8 cellular contexts compared by ENCODE assay signal in the genomic region with DNA sequence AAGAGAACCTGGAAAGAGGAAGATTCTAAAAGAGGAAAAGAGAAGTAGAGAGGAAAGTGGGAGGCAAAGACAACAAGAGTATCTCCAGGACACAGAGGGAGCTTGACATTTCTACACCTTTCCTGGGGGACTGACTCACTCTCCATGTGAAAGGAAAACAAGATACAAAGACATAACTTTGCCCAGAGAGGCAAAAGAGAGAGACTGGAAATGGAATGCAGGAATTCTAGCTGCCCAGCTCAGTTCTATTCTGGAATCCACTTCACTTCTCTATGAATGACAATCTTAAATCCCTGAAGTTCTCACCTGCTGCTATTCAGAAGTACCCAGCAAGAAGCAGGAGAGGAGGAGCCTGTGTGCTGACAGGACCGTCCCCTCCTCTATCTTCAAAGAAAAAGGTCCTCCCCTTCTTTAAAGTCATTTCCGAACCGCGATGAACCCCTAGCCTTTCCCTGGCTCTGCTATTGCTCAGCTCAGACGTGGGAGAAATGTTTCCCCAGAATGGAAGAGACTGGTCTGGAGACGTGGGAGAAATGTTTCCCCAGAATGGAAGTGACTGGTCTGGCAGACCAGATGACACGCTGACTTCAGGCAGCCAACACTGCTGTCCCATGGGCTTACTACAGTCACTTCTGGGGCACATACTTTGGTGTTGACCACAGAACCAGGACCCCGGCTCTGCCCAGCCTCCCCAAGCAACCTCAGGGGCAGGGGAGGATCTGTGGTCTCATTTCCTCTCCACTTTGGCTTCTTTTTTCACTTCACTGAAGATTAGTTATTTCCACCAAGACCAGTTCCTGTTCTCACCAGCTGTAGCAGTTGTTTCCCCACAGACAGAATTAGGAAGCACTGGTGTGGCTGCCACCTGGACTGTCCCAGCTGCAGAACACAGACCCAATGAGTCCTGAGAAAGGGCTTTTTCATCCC. TPM values are rescaled to one million over a fixed set of nuclear protein-coding genes. Genes with fewer than 3 reads are reported as not detected.
A peak's percentile ranks its signal among the peaks of the same experiment; 100 is the strongest.
DNase-seq lines count a peak whose midpoint lies in the region; ATAC-seq and TF ChIP-seq lines count a peak whose summit lies in the region.

No MANE protein-coding gene starts in this region.

- TF ChIP-seq POLR2A in heart left ventricle (IDR thresholded peaks at IDR 0.05) = no peak

- H3K27me3 Mint-ChIP-seq in activated T-helper 1 cell treated with anti-CD3 and anti-CD28 coated beads, Interleukin-12 subunit alpha, Interleukin-12 subunit beta, Interleukin-2, Interleukin-4 antibody, amounts not matched to agents 30 ng/mL and 10 ng/mL and 1 ng/mL, durations not matched to agents 14 hours and 24 hours and 36 hours (ENCODE audit: insufficient read depth) = peaks cover 2% of the 10 kb centered on the region

- H3K9me3 ChIP-seq in HAP-1 = no peaks in the 10 kb centered on the region
- no peaks in the 10 kb centered on the region for H3K9me3 ChIP-seq in heart left ventricle

- H3K27me3 ChIP-seq in HAP-1 (ENCODE audit: low read depth) = no peaks in the 10 kb centered on the region
- H3K27me3 ChIP-seq in heart left ventricle = no peaks in the 10 kb centered on the region

- in situ Hi-C loops in HAP-1 (cut with MboI; ENCODE audit: low sequenced_read_pairs) = no loop called here

- peaks cover 12% of the 10 kb centered on the region for H3K4me1 ChIP-seq in HAP-1
- peaks cover 3 to 90% (median 64%) of the 10 kb centered on the region in 12 donors for H3K4me1 ChIP-seq in heart left ventricle

- no peak overlapping the region for H3K4me3 ChIP-seq in HAP-1
- H3K4me3 ChIP-seq in heart left ventricle = peak overlapping the region in 6 of 12 donors; percentile 0 to 38 (median 22)

- peak; percentile 39 to 65 for DNase-seq in HAP-1 (ENCODE audit: low spot score in 2 of 2)
- peak; percentile 83 for DNase-seq in M059J (ENCODE audit: low read depth)
- DNase-seq in activated T-helper 1 cell treated with anti-CD3 and anti-CD28 coated beads, Interleukin-12 subunit alpha, Interleukin-12 subunit beta, Interleukin-2, Interleukin-4 antibody, amounts not matched to agents 30 ng/mL and 10 ng/mL and 1 ng/mL, durations not matched to agents 14 hours and 24 hours and 36 hours (ENCODE audit: low spot score) = peak; percentile 21
- DNase-seq in heart left ventricle = peak in 4 of 5 donors; percentile 40 to 66 (median 50)
- DNase-seq in sciatic nerve (ENCODE audit: low spot score) = no peak
- no peak for DNase-seq in amniotic stem cell (lab: John Stamatoyannopoulos, UW)
- no peak for DNase-seq in NCI-H1417 treated with DMSO at 0.1 percent for 48 hours (lab: John Stamatoyannopoulos, UW)

- H3K27ac Mint-ChIP-seq in activated T-helper 1 cell treated with anti-CD3 and anti-CD28 coated beads, Interleukin-12 subunit alpha, Interleukin-12 subunit beta, Interleukin-2, Interleukin-4 antibody, amounts not matched to agents 30 ng/mL and 10 ng/mL and 1 ng/mL, durations not matched to agents 14 hours and 24 hours and 36 hours = peak overlapping the region; percentile 83

- intact Hi-C loops in activated T-helper 1 cell treated with anti-CD3 and anti-CD28 coated beads, Interleukin-12 subunit alpha, Interleukin-12 subunit beta, Interleukin-2, Interleukin-4 antibody, amounts not matched to agents 30 ng/mL and 10 ng/mL and 1 ng/mL, durations not matched to agents 14 hours and 24 hours and 36 hours (cut with micrococcal nuclease) = loop anchor here (1.0 to 2.0 kb wide), 6 partner anchors 8 to 54 kb away; partner anchors contain the start of genes FMNL3 and TMBIM6
- intact Hi-C loops in heart left ventricle (cut with DNase I) = no loop called here
- intact Hi-C loops in sciatic nerve (cut with DNase I) = no loop called here

- ATAC-seq in GM18502 (IDR thresholded peaks at IDR 0.05; ENCODE audit: poor library complexity, unreplicated experiment) (peak; percentile 72), heart left ventricle (peak; percentile 75 to 84 (median 80)), sciatic nerve (peak; percentile 79)

- peak overlapping the region; percentile 67 for H3K4me3 Mint-ChIP-seq in activated T-helper 1 cell treated with anti-CD3 and anti-CD28 coated beads, Interleukin-12 subunit alpha, Interleukin-12 subunit beta, Interleukin-2, Interleukin-4 antibody, amounts not matched to agents 30 ng/mL and 10 ng/mL and 1 ng/mL, durations not matched to agents 14 hours and 24 hours and 36 hours

- H3K36me3 ChIP-seq in HAP-1 (replicated peaks) = no peaks in the 10 kb centered on the region
- H3K36me3 ChIP-seq in heart left ventricle = peaks cover 0 to 5% (median 0%) of the 10 kb centered on the region in 9 donors

- peak overlapping the region in 11 of 12 donors; percentile 36 to 81 (median 65) for H3K27ac ChIP-seq in heart left ventricle

- no peak for TF ChIP-seq CTCF in heart left ventricle (IDR thresholded peaks at IDR 0.05)

- peaks cover 61% of the 10 kb centered on the region for H3K4me1 Mint-ChIP-seq in activated T-helper 1 cell treated with anti-CD3 and anti-CD28 coated beads, Interleukin-12 subunit alpha, Interleukin-12 subunit beta, Interleukin-2, Interleukin-4 antibody, amounts not matched to agents 30 ng/mL and 10 ng/mL and 1 ng/mL, durations not matched to agents 14 hours and 24 hours and 36 hours (ENCODE audit: low read depth)

- no peaks in the 10 kb centered on the region for H3K9me3 Mint-ChIP-seq in activated T-helper 1 cell treated with anti-CD3 and anti-CD28 coated beads, Interleukin-12 subunit alpha, Interleukin-12 subunit beta, Interleukin-2, Interleukin-4 antibody, amounts not matched to agents 30 ng/mL and 10 ng/mL and 1 ng/mL, durations not matched to agents 14 hours and 24 hours and 36 hours

- WGBS in heart left ventricle, 4 donors = 10 to 14% (median 12%) methylated on average over 8 of the region's 8 CpGs

- peaks cover 12% of the 10 kb centered on the region for H3K36me3 Mint-ChIP-seq in activated T-helper 1 cell treated with anti-CD3 and anti-CD28 coated beads, Interleukin-12 subunit alpha, Interleukin-12 subunit beta, Interleukin-2, Interleukin-4 antibody, amounts not matched to agents 30 ng/mL and 10 ng/mL and 1 ng/mL, durations not matched to agents 14 hours and 24 hours and 36 hours (ENCODE audit: low read depth)

RNA-seq across cellular contexts. Expression of gene FMNL3, which starts 8.3 kb away (rescaled TPM):
- total RNA-seq in M059J (2014; rRNA removed; shearing (Covaris generic)) = 18.3 and 30.4 TPM in 2 replicates
- total RNA-seq in activated T-helper 1 cell treated with anti-CD3 and anti-CD28 coated beads, Interleukin-12 subunit alpha, Interleukin-12 subunit beta, Interleukin-2, Interleukin-4 antibody, amounts not matched to agents 30 ng/mL and 10 ng/mL and 1 ng/mL, durations not matched to agents 14 hours and 24 hours and 36 hours = 43.0 and 46.1 TPM in 2 replicates
- 10 to 100 TPM in 7 of 9 donors, 1 to 10 TPM in 2; 8.7 to 33.9 (median 14.3) TPM for total RNA-seq in heart left ventricle
- 1 to 10 TPM; 5.9 to 7.8 TPM for polyA plus RNA-seq in heart left ventricle
- 64.8 TPM for total RNA-seq in sciatic nerve

RNA-seq across cellular contexts. Expression of gene TMBIM6, which starts 42.5 kb away (rescaled TPM):
- 585 and 680 TPM in 2 replicates for total RNA-seq in M059J (2014; rRNA removed; shearing (Covaris generic))
- total RNA-seq in activated T-helper 1 cell treated with anti-CD3 and anti-CD28 coated beads, Interleukin-12 subunit alpha, Interleukin-12 subunit beta, Interleukin-2, Interleukin-4 antibody, amounts not matched to agents 30 ng/mL and 10 ng/mL and 1 ng/mL, durations not matched to agents 14 hours and 24 hours and 36 hours = 382 and 393 TPM in 2 replicates
- total RNA-seq in heart left ventricle = 100 to 1,000 TPM; 203 to 376 (median 252) TPM
- polyA plus RNA-seq in heart left ventricle = 100 to 1,000 TPM; 105 to 285 TPM
- total RNA-seq in sciatic nerve = 396 TPM

Comparison
In these comparisons a context has a peak if more than half of its experiments do, and no peak if none do; other contexts are left out.
1. DNase-seq: peak in HAP-1 (2 of 2), M059J (single experiment), activated T-helper 1 cell treated with anti-CD3 and anti-CD28 coated beads, Interleukin-12 subunit alpha, Interleukin-12 subunit beta, Interleukin-2, Interleukin-4 antibody, amounts not matched to agents 30 ng/mL and 10 ng/mL and 1 ng/mL, durations not matched to agents 14 hours and 24 hours and 36 hours (single experiment) and heart left ventricle (4 of 5); none in sciatic nerve (single experiment), amniotic stem cell (single experiment) and NCI-H1417 treated with DMSO at 0.1 percent for 48 hours (single experiment).
2. Peak in every context shown above with its lines, with median percentiles within 50 percentile points of each other: ATAC-seq.